2 cellular contexts compared by ENCODE assay signal in the genomic region with DNA sequence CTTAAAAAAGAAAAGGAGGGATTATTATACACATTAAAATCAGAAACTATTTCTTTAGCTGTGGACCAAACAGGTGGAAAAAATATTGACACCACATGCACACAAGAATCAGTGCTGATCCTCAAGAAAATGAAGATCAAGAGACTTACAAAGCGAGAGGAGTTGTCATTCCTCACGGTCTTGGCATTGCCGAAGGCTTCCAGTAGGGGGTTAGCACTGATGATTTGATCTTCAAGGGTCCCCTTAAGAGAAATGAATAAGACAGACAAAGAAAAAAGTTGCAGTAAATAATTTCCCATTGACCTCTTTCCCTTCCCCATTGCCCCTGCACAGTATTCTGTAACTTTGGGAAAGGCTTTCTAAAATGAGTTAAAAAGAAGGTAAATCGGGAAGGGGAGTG.
TF ChIP-seq lines count a peak whose summit lies in the region.

No MANE protein-coding gene starts in this region.

TF ChIP-seq in HCT116, 20 proteins besides CTCF, POLR2A, EP300 and RAD21:
- no peak for TF ChIP-seq YY1 (IDR thresholded peaks at IDR 0.05; ENCODE audit: extremely low read depth, insufficient replicate concordance, low read depth, low read length)
- TF ChIP-seq, protein P1, sequence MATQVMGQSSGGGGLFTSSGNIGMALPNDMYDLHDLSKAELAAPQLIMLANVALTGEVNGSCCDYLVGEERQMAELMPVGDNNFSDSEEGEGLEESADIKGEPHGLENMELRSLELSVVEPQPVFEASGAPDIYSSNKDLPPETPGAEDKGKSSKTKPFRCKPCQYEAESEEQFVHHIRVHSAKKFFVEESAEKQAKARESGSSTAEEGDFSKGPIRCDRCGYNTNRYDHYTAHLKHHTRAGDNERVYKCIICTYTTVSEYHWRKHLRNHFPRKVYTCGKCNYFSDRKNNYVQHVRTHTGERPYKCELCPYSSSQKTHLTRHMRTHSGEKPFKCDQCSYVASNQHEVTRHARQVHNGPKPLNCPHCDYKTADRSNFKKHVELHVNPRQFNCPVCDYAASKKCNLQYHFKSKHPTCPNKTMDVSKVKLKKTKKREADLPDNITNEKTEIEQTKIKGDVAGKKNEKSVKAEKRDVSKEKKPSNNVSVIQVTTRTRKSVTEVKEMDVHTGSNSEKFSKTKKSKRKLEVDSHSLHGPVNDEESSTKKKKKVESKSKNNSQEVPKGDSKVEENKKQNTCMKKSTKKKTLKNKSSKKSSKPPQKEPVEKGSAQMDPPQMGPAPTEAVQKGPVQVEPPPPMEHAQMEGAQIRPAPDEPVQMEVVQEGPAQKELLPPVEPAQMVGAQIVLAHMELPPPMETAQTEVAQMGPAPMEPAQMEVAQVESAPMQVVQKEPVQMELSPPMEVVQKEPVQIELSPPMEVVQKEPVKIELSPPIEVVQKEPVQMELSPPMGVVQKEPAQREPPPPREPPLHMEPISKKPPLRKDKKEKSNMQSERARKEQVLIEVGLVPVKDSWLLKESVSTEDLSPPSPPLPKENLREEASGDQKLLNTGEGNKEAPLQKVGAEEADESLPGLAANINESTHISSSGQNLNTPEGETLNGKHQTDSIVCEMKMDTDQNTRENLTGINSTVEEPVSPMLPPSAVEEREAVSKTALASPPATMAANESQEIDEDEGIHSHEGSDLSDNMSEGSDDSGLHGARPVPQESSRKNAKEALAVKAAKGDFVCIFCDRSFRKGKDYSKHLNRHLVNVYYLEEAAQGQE (IDR thresholded peaks at IDR 0.05; ENCODE audit: low read depth) = no peak
- TF ChIP-seq, protein P2, sequence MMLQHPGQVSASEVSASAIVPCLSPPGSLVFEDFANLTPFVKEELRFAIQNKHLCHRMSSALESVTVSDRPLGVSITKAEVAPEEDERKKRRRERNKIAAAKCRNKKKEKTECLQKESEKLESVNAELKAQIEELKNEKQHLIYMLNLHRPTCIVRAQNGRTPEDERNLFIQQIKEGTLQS (IDR thresholded peaks at IDR 0.05) = no peak
- no peak for TF ChIP-seq EZH2phosphoT487 (IDR thresholded peaks at IDR 0.05; ENCODE audit: borderline replicate concordance)
- no peak for TF ChIP-seq POLR2AphosphoS5 (IDR thresholded peaks at IDR 0.05; ENCODE audit: low read depth, low read length)
- TF ChIP-seq ELF1 (IDR thresholded peaks at IDR 0.05; ENCODE audit: borderline replicate concordance, low read depth) = no peak
- TF ChIP-seq SIN3A (IDR thresholded peaks at IDR 0.05; ENCODE audit: low read depth) = no peak
- TF ChIP-seq ZFX (IDR thresholded peaks at IDR 0.05) = no peak
- TF ChIP-seq EGR1 (IDR thresholded peaks at IDR 0.05; ENCODE audit: low read depth) = no peak
- TF ChIP-seq, protein P3, sequence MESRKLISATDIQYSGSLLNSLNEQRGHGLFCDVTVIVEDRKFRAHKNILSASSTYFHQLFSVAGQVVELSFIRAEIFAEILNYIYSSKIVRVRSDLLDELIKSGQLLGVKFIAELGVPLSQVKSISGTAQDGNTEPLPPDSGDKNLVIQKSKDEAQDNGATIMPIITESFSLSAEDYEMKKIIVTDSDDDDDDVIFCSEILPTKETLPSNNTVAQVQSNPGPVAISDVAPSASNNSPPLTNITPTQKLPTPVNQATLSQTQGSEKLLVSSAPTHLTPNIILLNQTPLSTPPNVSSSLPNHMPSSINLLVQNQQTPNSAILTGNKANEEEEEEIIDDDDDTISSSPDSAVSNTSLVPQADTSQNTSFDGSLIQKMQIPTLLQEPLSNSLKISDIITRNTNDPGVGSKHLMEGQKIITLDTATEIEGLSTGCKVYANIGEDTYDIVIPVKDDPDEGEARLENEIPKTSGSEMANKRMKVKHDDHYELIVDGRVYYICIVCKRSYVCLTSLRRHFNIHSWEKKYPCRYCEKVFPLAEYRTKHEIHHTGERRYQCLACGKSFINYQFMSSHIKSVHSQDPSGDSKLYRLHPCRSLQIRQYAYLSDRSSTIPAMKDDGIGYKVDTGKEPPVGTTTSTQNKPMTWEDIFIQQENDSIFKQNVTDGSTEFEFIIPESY (IDR thresholded peaks at IDR 0.05; ENCODE audit: extremely low read depth, insufficient replicate concordance, low read length) = no peak
- TF ChIP-seq CBX3 (IDR thresholded peaks at IDR 0.05; ENCODE audit: low read depth) = no peak
- no peak for TF ChIP-seq SP1 (IDR thresholded peaks at IDR 0.05; ENCODE audit: low read depth)

TF ChIP-seq in H1, 55 proteins besides CTCF, POLR2A, EP300 and RAD21:
- TF ChIP-seq RBBP5 (IDR thresholded peaks at IDR 0.05; ENCODE audit: borderline replicate concordance, low read depth, low read length) (no peak), NANOG (IDR thresholded peaks at IDR 0.05; ENCODE audit: insufficient read depth, low read depth, low read length, poor library complexity, severe bottlenecking) (no peak)
